ENCODE assay signal across 1 cellular context in the genomic region with DNA sequence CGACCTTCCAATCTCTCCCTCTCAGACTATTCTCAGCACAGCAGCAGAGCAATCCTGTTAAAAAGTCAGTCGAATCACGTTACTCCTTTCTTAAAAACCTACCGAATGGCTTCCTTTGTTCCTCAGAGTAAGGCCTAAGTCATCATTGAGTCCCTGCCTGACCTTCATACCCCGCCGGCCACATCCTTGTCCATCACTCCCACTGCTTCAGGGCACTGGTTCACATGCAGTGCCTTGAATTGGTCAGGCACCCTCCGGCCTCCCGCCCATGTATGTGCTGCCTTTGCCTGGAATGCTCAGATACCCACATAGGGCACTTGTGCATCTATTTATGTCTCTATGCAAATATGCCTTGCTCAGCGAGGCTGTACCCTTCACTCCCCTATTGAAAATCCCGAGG.
A peak's percentile ranks its signal among the peaks of the same experiment; 100 is the strongest.
TF ChIP-seq lines count a peak whose summit lies in the region.

No MANE protein-coding gene starts in this region.

TF ChIP-seq in GM12878, 131 proteins besides CTCF, POLR2A, EP300 and RAD21 (continued from another document):
- TF ChIP-seq KDM1A (IDR thresholded peaks at IDR 0.05; ENCODE audit: borderline replicate concordance) (no peak), RUNX3 (IDR thresholded peaks at IDR 0.05; ENCODE audit: low read length) (no peak), TCF3 (IDR thresholded peaks at IDR 0.05; ENCODE audit: borderline replicate concordance, insufficient read depth, low read depth, low read length) (no peak), SMAD5 (IDR thresholded peaks at IDR 0.05; ENCODE audit: low read depth) (no peak), ESRRA (IDR thresholded peaks at IDR 0.05; ENCODE audit: low read length) (no peak), NR2F1 (conservative IDR thresholded peaks at IDR 0.05) (0 out of 2 replicates have a peak, but pooled peaks have one; percentile 10)
TF ChIP-seq in GM12878: peak in this region for 3.
